32 cellular contexts compared by ENCODE assay signal in genomic region chr15:100875495-100875894, GRCh38. TPM values are rescaled to one million over a fixed set of nuclear protein-coding genes. Genes with fewer than 3 reads are reported as not detected.
"Had no signal": no experiment of that assay in that cellular context is flagged by ENCODE, and none has a peak within 500 bp of the region (broad histone marks: within the 10 kb centered on the region; RNA-seq: fewer than 3 reads in every experiment).

No MANE protein-coding gene starts in this region.

- DNase-seq: activated effector memory CD4-positive, alpha-beta T cell treated with anti-CD3 and anti-CD28 coated beads, Interleukin-2, amount 50 U/mL, for 16 hours; activated effector memory CD4-positive, alpha-beta T cell treated with Interleukin-2 at 50 U/mL for 16 hours; activated gamma-delta T cell; activated gamma-delta T cell treated with Interleukin-2 at 50 U/mL for 16 hours; activated naive CD4-positive, alpha-beta T cell; activated naive CD4-positive, alpha-beta T cell treated with anti-CD3 and anti-CD28 coated beads for 36 hours; activated naive CD4-positive, alpha-beta T cell treated with anti-CD3 and anti-CD28 coated beads, Interleukin-2, amount 10 ng/mL, durations not matched to agents 7 days and 5 days; activated naive CD4-positive, alpha-beta T cell treated with anti-CD3 and anti-CD28 coated beads, Interleukin-2, amount 50 U/mL, for 16 hours; activated naive CD4-positive, alpha-beta T cell treated with Interleukin-2 at 50 U/mL for 16 hours; activated naive CD8-positive, alpha-beta T cell treated with anti-CD3 and anti-CD28 coated beads for 36 hours; activated naive CD8-positive, alpha-beta T cell treated with anti-CD3 and anti-CD28 coated beads, Interleukin-2, amount 10 ng/mL, durations not matched to agents 7 days and 5 days; activated naive CD8-positive, alpha-beta T cell treated with anti-CD3 and anti-CD28 coated beads, Interleukin-2, amount 50 U/mL, for 24 hours; activated T-cell treated with anti-CD3 and anti-CD28 coated beads, Interleukin-2, amount 50 U/mL, for 24 hours; activated T-cell treated with anti-CD3 and anti-CD28 coated beads, Interleukin-2, amount 50 U/mL, for 4 hours; activated T-cell treated with anti-CD3 and anti-CD28 coated beads, Interleukin-2, amount 50 U/mL, for 48 hours; activated T-cell treated with anti-CD3 and anti-CD28 coated beads, Interleukin-2, amount 50 U/mL, for 72 hours; adrenal gland; amniotic stem cell; amygdala; anterior cingulate cortex; aorta; body of pancreas; brain microvascular endothelial cell; central memory CD4-positive, alpha-beta T cell; cerebellar nuclear complex had no signal

- H3K36me3 ChIP-seq: adrenal gland, ascending aorta, brain microvascular endothelial cell, breast epithelium, cardiac muscle cell had no signal

- H3K9me3 ChIP-seq: adrenal gland, ascending aorta, body of pancreas, breast epithelium had no signal

- H3K4me1 ChIP-seq: adrenal gland, ascending aorta had no signal

- H3K27ac ChIP-seq: adrenal gland, ascending aorta, body of pancreas, brain microvascular endothelial cell, breast epithelium, cardiac muscle cell had no signal

- H3K4me3 ChIP-seq: adrenal gland, ascending aorta, body of pancreas, breast epithelium, cardiac muscle cell had no signal

- ATAC-seq: activated naive CD4-positive, alpha-beta T cell treated with anti-CD3 and anti-CD28 coated beads, Interleukin-2, amount 50 U/mL, for 72 hours; activated naive CD8-positive, alpha-beta T cell treated with anti-CD3 and anti-CD28 coated beads, Interleukin-2, amount 50 U/mL, for 24 hours; activated T-cell treated with anti-CD3 and anti-CD28 coated beads, Interleukin-2, amount 50 U/mL, for 4 hours; activated T-cell treated with anti-CD3 and anti-CD28 coated beads, Interleukin-2, amount 50 U/mL, for 72 hours; activated T-helper 17 cell treated with anti-CD3 and anti-CD28 coated beads, Interleukin-2, amount 50 U/mL, for 72 hours; body of pancreas had no signal

RNA-seq across cellular contexts. Expression of gene ALDH1A3, which starts 4.1 kb away (rescaled TPM):
- total RNA-seq: activated naive CD4-positive, alpha-beta T cell treated with anti-CD3 and anti-CD28 coated beads for 36 hours; activated naive CD4-positive, alpha-beta T cell treated with anti-CD3 and anti-CD28 coated beads, Interleukin-2, amount 50 U/mL, for 72 hours; activated naive CD8-positive, alpha-beta T cell treated with anti-CD3 and anti-CD28 coated beads for 36 hours; activated naive CD8-positive, alpha-beta T cell treated with anti-CD3 and anti-CD28 coated beads, Interleukin-2, amount 10 ng/mL, durations not matched to agents 7 days and 5 days; activated T-helper 1 cell treated with anti-CD3 and anti-CD28 coated beads, Interleukin-12 subunit alpha, Interleukin-12 subunit beta, Interleukin-2, Interleukin-4 antibody, amounts not matched to agents 30 ng/mL and 10 ng/mL and 1 ng/mL, durations not matched to agents 14 hours and 24 hours and 36 hours; activated T-helper 17 cell treated with anti-CD3 and anti-CD28 coated beads, Interleukin-2, amount 50 U/mL, for 72 hours; activated T-helper 2 cell treated with anti-CD3 and anti-CD28 coated beads, Interferon-gamma antibody, Interleukin-2, Interleukin-4, amounts not matched to agents 10 μg/mL and 5 μg/mL and 100 μg/mL, durations not matched to agents 14 hours and 24 hours and 36 hours; cardiac muscle cell had no signal
